In genomic region chr1:26692793-26693490, GRCh38 we compare ENCODE assay signal across 8 cellular contexts. TPM values are rescaled to one million over a fixed set of nuclear protein-coding genes. Genes with fewer than 3 reads are reported as not detected.
DNase-seq lines count a peak whose midpoint lies in the region; ATAC-seq lines count a peak whose summit lies in the region.

No MANE protein-coding gene starts in this region.

- ATAC-seq in GM18502 (IDR thresholded peaks at IDR 0.05; ENCODE audit: poor library complexity, unreplicated experiment), result peak; percentile 35
- ATAC-seq in HG03460 (IDR thresholded peaks at IDR 0.05; ENCODE audit: unreplicated experiment), result peak; percentile 27
- ATAC-seq in left lobe of liver, result peak; percentile 61
- no peak for ATAC-seq in GM19455 (IDR thresholded peaks at IDR 0.05; ENCODE audit: unreplicated experiment)

- peak; percentile 89 for DNase-seq in NCI-H774 (lab: John Stamatoyannopoulos, UW)
- peak; percentile 80 to 81 for DNase-seq in activated CD4-positive, alpha-beta T cell treated with anti-CD3 and anti-CD28 coated beads, Interleukin-2, amount 50 U/mL, for 4 hours
- peak; percentile 99 for DNase-seq in dermis blood vessel endothelial cell
- peak; percentile 97 for DNase-seq in left lobe of liver (ENCODE audit: low spot score)
- peak; percentile 92 for DNase-seq in stimulated activated CD4-positive, alpha-beta T cell treated with anti-CD3 and anti-CD28 coated beads, Interleukin-1b, Interleukin-23, amount 100 ng/mL, for 48 hours

RNA-seq across cellular contexts. Expression of gene ARID1A, which starts 2.9 kb away (rescaled TPM):
- total RNA-seq in dermis blood vessel endothelial cell, result 14.5 and 28.3 TPM in 2 replicates
- total RNA-seq in left lobe of liver, result 27.0 TPM
